8 cellular contexts compared by ENCODE assay signal in the genomic region with DNA sequence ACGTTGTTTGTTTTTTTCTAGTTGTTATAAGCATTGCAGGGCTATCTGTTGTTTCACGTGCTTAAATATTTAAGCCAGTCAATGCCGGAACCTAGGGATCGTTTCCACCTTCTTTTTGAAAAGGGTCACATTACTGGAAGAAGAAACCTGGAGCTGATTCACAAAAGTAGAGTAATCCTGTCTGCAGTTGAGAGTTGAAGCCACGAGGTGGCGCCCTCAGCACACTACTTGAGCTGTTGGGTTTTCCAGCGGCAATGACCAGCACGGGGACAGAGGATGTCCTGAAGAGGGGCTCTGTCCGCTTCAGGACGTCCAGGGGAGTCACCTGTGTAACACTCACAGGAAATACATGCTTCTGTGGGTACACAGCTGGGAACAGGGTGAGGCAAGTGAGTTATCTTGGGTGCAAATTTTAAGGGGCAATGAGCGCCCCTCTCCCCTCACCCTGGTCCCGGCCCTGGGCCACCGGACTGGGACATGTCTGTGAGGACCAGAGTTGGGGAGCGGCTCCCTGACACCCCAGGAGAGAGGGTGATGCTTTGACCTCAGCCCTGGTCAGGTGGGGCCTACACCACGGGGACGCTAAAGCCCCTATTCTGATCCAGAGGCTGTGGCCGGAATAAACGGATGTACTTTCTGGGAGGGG. TPM values are rescaled to one million over a fixed set of nuclear protein-coding genes. Genes with fewer than 3 reads are reported as not detected.
DNase-seq lines count a peak whose midpoint lies in the region; ATAC-seq and TF ChIP-seq lines count a peak whose summit lies in the region.

No MANE protein-coding gene starts in this region.

- H3K79me2 ChIP-seq in GM23338 (replicated peaks; ENCODE audit: insufficient read depth) = no peaks in the 10 kb centered on the region

- no peak overlapping the region for H3K27ac ChIP-seq in GM23338 (ENCODE audit: low read depth)

- H3K4me2 ChIP-seq in GM23338 = no peak overlapping the region

- H3K36me3 Mint-ChIP-seq in GM23338 (ENCODE audit: low read depth) (no peaks in the 10 kb centered on the region), endothelial cell (ENCODE audit: low read depth, unreplicated experiment) (no peaks in the 10 kb centered on the region), mesothelial cell of epicardium (no peaks in the 10 kb centered on the region)
- no peaks in the 10 kb centered on the region for H3K36me3 Mint-ChIP-seq in activated CD8-positive, alpha-beta T cell treated with anti-CD3 and anti-CD28 coated beads for 36 hours (ENCODE audit: low read depth)

- DNase-seq in AG10803 (ENCODE audit: low read depth) (peak; percentile 45), GM23338 (ENCODE audit: low spot score) (peak; percentile 88), NCI-H345 treated with DMSO at 0.1 percent for 48 hours (lab: John Stamatoyannopoulos, UW; ENCODE audit: unreplicated experiment) (peak; percentile 21), endothelial cell (ENCODE audit: low spot score) (peak; percentile 82), mesothelial cell of epicardium (ENCODE audit: low spot score in 2 of 2, unreplicated experiment in 2 of 2) (peak; percentile 62 to 80), NCI-H187 treated with DMSO at 0.1 percent for 48 hours (lab: John Stamatoyannopoulos, UW) (no peak)
- DNase-seq in activated CD8-positive, alpha-beta T cell treated with anti-CD3 and anti-CD28 coated beads for 36 hours = peak; percentile 78
- DNase-seq in stimulated activated naive CD4-positive, alpha-beta T cell (lab: John Stamatoyannopoulos, UW) = peak in 5 of 6 experiments; percentile 12 to 46 (median 25)

- H3K9me3 Mint-ChIP-seq in GM23338 (no peaks in the 10 kb centered on the region), endothelial cell (ENCODE audit: unreplicated experiment) (no peaks in the 10 kb centered on the region), mesothelial cell of epicardium (no peaks in the 10 kb centered on the region)
- no peaks in the 10 kb centered on the region for H3K9me3 Mint-ChIP-seq in activated CD8-positive, alpha-beta T cell treated with anti-CD3 and anti-CD28 coated beads for 36 hours

- peaks cover 8% of the 10 kb centered on the region; the same call in 1 of the 2 replicates for H3K4me1 ChIP-seq in GM23338 (ENCODE audit: insufficient read depth)

- POLR2A ChIA-PET in activated CD8-positive, alpha-beta T cell treated with anti-CD3 and anti-CD28 coated beads for 36 hours (lab: Charles Lee) = no interaction called here

- no peak overlapping the region for H2AFZ ChIP-seq in GM23338

- peak; percentile 28 for ATAC-seq in GM23338
- ATAC-seq in activated CD8-positive, alpha-beta T cell treated with anti-CD3 and anti-CD28 coated beads for 36 hours = no peak

- H3K4me3 ChIP-seq in AG10803 (ENCODE audit: low read length) = no peak overlapping the region
- no peak overlapping the region for H3K4me3 ChIP-seq in GM23338

- no peaks in the 10 kb centered on the region for H3F3A ChIP-seq in GM23338 (replicated peaks; ENCODE audit: low read depth)

- H3K27me3 ChIP-seq in GM23338 (ENCODE audit: insufficient read depth) = peaks cover 20% of the 10 kb centered on the region

- H3K27me3 Mint-ChIP-seq in GM23338 (ENCODE audit: insufficient read depth, low read depth, poor library complexity) (peaks cover 10% of the 10 kb centered on the region), endothelial cell (ENCODE audit: unreplicated experiment) (peaks cover 3% of the 10 kb centered on the region), mesothelial cell of epicardium (ENCODE audit: low read depth) (peaks cover 75% of the 10 kb centered on the region)
- peaks cover 15% of the 10 kb centered on the region for H3K27me3 Mint-ChIP-seq in activated CD8-positive, alpha-beta T cell treated with anti-CD3 and anti-CD28 coated beads for 36 hours

- no peaks in the 10 kb centered on the region for H3K9me2 ChIP-seq in GM23338 (ENCODE audit: insufficient read depth)

- CTCF ChIA-PET in activated CD8-positive, alpha-beta T cell treated with anti-CD3 and anti-CD28 coated beads for 36 hours (lab: Charles Lee) = interaction anchor here (0.6 to 4.6 kb wide), 50 partner anchors 9 to 881 kb away, joined by 3 to 97 read pairs (median 4); a partner anchor contains a TSS

- intact Hi-C loops in activated CD8-positive, alpha-beta T cell treated with anti-CD3 and anti-CD28 coated beads for 36 hours (cut with micrococcal nuclease) = loop anchor here (5.0 to 10.0 kb wide), 2 partner anchors 296 to 856 kb away; no protein-coding TSS in a partner anchor

- H3K4me3 Mint-ChIP-seq in GM23338 (no peak overlapping the region), endothelial cell (ENCODE audit: unreplicated experiment) (no peak overlapping the region), mesothelial cell of epicardium (no peak overlapping the region)
- no peak overlapping the region for H3K4me3 Mint-ChIP-seq in activated CD8-positive, alpha-beta T cell treated with anti-CD3 and anti-CD28 coated beads for 36 hours

- no peaks in the 10 kb centered on the region for H3K36me3 ChIP-seq in GM23338 (ENCODE audit: insufficient read depth)

- TF ChIP-seq CTCF in AG10803 (conservative IDR thresholded peaks at IDR 0.05; ENCODE audit: low read length) (peak; percentile 96), GM23338 (conservative IDR thresholded peaks at IDR 0.05; ENCODE audit: low read depth in 2 of 2) (peak; percentile 89 to 94), endothelial cell (IDR thresholded peaks at IDR 0.05; ENCODE audit: unreplicated experiment) (peak; percentile 93), mesothelial cell of epicardium (IDR thresholded peaks at IDR 0.05; ENCODE audit: unreplicated experiment) (peak; percentile 95)
- TF ChIP-seq CTCF in activated CD8-positive, alpha-beta T cell treated with anti-CD3 and anti-CD28 coated beads for 36 hours (IDR thresholded peaks at IDR 0.05) = peak; percentile 96

- H3K27ac Mint-ChIP-seq in GM23338 (no peak overlapping the region), endothelial cell (ENCODE audit: unreplicated experiment) (no peak overlapping the region), mesothelial cell of epicardium (no peak overlapping the region)
- H3K27ac Mint-ChIP-seq in activated CD8-positive, alpha-beta T cell treated with anti-CD3 and anti-CD28 coated beads for 36 hours = no peak overlapping the region

- H4K20me1 ChIP-seq in GM23338 (replicated peaks; ENCODE audit: insufficient read depth) = no peaks in the 10 kb centered on the region

- H3K4me1 Mint-ChIP-seq in GM23338 (peaks cover 8% of the 10 kb centered on the region), endothelial cell (ENCODE audit: unreplicated experiment) (peaks cover 3% of the 10 kb centered on the region), mesothelial cell of epicardium (peaks cover 3% of the 10 kb centered on the region)
- peaks cover 7% of the 10 kb centered on the region for H3K4me1 Mint-ChIP-seq in activated CD8-positive, alpha-beta T cell treated with anti-CD3 and anti-CD28 coated beads for 36 hours (ENCODE audit: low read depth)

TF ChIP-seq in GM23338, 12 proteins besides CTCF, POLR2A, EP300 and RAD21:
- TF ChIP-seq ZNF114 (CRISPR knock-in tag; IDR thresholded peaks at IDR 0.05) (no peak), EZH2phosphoT487 (IDR thresholded peaks at IDR 0.05; ENCODE audit: unreplicated experiment) (no peak)
- TF ChIP-seq, protein P1, sequence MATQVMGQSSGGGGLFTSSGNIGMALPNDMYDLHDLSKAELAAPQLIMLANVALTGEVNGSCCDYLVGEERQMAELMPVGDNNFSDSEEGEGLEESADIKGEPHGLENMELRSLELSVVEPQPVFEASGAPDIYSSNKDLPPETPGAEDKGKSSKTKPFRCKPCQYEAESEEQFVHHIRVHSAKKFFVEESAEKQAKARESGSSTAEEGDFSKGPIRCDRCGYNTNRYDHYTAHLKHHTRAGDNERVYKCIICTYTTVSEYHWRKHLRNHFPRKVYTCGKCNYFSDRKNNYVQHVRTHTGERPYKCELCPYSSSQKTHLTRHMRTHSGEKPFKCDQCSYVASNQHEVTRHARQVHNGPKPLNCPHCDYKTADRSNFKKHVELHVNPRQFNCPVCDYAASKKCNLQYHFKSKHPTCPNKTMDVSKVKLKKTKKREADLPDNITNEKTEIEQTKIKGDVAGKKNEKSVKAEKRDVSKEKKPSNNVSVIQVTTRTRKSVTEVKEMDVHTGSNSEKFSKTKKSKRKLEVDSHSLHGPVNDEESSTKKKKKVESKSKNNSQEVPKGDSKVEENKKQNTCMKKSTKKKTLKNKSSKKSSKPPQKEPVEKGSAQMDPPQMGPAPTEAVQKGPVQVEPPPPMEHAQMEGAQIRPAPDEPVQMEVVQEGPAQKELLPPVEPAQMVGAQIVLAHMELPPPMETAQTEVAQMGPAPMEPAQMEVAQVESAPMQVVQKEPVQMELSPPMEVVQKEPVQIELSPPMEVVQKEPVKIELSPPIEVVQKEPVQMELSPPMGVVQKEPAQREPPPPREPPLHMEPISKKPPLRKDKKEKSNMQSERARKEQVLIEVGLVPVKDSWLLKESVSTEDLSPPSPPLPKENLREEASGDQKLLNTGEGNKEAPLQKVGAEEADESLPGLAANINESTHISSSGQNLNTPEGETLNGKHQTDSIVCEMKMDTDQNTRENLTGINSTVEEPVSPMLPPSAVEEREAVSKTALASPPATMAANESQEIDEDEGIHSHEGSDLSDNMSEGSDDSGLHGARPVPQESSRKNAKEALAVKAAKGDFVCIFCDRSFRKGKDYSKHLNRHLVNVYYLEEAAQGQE (IDR thresholded peaks at IDR 0.05; ENCODE audit: unreplicated experiment) = no peak
TF ChIP-seq in GM23338: peak in this region for 0.

RNA-seq across cellular contexts. Expression of a gene that starts 26.3 kb away (rescaled TPM):
- total RNA-seq in GM23338 (2014; rRNA removed; shearing (Covaris generic)) = 0.14 TPM in 1 of 2 replicates, not detected in the other
- not detected in 2 replicates for polyA plus RNA-seq in GM23338 (2016; fragmentation: Nextera tagmentation; extraction: Ambion mirVana)
- total RNA-seq in activated CD8-positive, alpha-beta T cell treated with anti-CD3 and anti-CD28 coated beads for 36 hours = 1 to 10 TPM in 1 of 2 experiments, under 1 TPM in 1; 0.90 to 1.1 TPM
- total RNA-seq in endothelial cell (ENCODE audit: unreplicated experiment) (0.54 TPM), mesothelial cell of epicardium (2.6 to 4.3 TPM (median 3.3 TPM) in 3 replicates)

RNA-seq across cellular contexts. Expression of a gene that starts 53.5 kb away (rescaled TPM):
- 10.7 and 11.3 TPM in 2 replicates for total RNA-seq in GM23338 (2014; rRNA removed; shearing (Covaris generic))
- polyA plus RNA-seq in GM23338 (2016; fragmentation: Nextera tagmentation; extraction: Ambion mirVana) = 4.8 and 5.5 TPM in 2 replicates
- not detected for total RNA-seq in activated CD8-positive, alpha-beta T cell treated with anti-CD3 and anti-CD28 coated beads for 36 hours
- total RNA-seq in endothelial cell (ENCODE audit: unreplicated experiment) = 1.9 TPM
- total RNA-seq in mesothelial cell of epicardium = 2.9 to 5.1 TPM (median 4.1 TPM) in 3 replicates
